18 cellular contexts compared by ENCODE assay signal in the genomic region with DNA sequence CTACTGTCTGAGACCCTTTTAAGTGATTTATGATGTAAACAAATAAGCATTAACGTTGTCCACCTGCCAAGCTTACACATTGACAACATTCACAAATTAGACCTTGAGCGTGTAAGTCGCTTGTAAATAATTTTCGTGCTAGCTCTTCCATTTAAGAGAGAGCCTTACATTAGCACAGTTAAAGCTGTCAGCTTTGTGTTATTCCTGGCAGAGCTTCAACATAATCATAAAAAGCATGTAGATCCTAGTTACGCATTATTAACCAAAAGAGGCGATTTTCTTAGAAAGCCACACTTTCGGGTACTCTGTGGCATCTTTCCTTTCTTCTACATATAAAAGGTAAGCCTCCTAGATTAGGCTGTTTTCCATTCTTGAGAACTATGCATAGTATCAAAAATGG.
A peak's percentile ranks its signal among the peaks of the same experiment; 100 is the strongest.
DNase-seq lines count a peak whose midpoint lies in the region; ATAC-seq lines count a peak whose summit lies in the region.
"Had no signal": no experiment of that assay in that cellular context is flagged by ENCODE, and none has a peak within 500 bp of the region (broad histone marks: within the 10 kb centered on the region; RNA-seq: fewer than 3 reads in every experiment).

No MANE protein-coding gene starts in this region.

- peak overlapping the region; percentile 69 for H3K4me3 ChIP-seq in endocrine pancreas (ENCODE audit: control insufficient read depth, insufficient read depth, low read length)
- H3K4me3 ChIP-seq: GM12878, GM23338 had no signal

- H3K27me3 ChIP-seq in endocrine pancreas (ENCODE audit: control insufficient read depth, insufficient read depth, low read length), result no peaks in the 10 kb centered on the region

- H3K27ac Mint-ChIP-seq in natural killer cell treated with Interleukin-12 subunit alpha and Interleukin-12 subunit beta and Interleukin-15 and Interleukin-18, amount 100 ng/mL, for 72 hours, result no peak overlapping the region
- H3K27ac Mint-ChIP-seq: CD4-positive, alpha-beta memory T cell; HFFc6 had no signal

- no peak overlapping the region for H3K4me3 Mint-ChIP-seq in natural killer cell treated with Interleukin-12 subunit alpha and Interleukin-12 subunit beta and Interleukin-15 and Interleukin-18, amount 100 ng/mL, for 72 hours
- H3K4me3 Mint-ChIP-seq: CD4-positive, alpha-beta memory T cell; GM23338; H9; HFFc6 had no signal

- no peak overlapping the region for H3K9ac ChIP-seq in endocrine pancreas (ENCODE audit: control insufficient read depth, insufficient read depth, low read length)

- no peaks in the 10 kb centered on the region for H3K4me1 Mint-ChIP-seq in natural killer cell treated with Interleukin-12 subunit alpha and Interleukin-12 subunit beta and Interleukin-15 and Interleukin-18, amount 100 ng/mL, for 72 hours (ENCODE audit: low read depth in 2 of 2)
- H3K4me1 Mint-ChIP-seq: CD4-positive, alpha-beta memory T cell; GM23338; H9 had no signal

- peak; percentile 35 for DNase-seq in NCI-H748 (lab: John Stamatoyannopoulos, UW; ENCODE audit: unreplicated experiment)
- no peak for DNase-seq in NCI-H748 treated with DMSO at 0.1 percent for 48 hours (lab: John Stamatoyannopoulos, UW)
- DNase-seq in NCI-H2081 treated with DMSO at 0.1 percent for 48 hours (lab: John Stamatoyannopoulos, UW), result peak; percentile 23
- DNase-seq in natural killer cell treated with Interleukin-12 subunit alpha and Interleukin-12 subunit beta and Interleukin-15 and Interleukin-18, amount 100 ng/mL, for 72 hours (ENCODE audit: low spot score), result no peak
- DNase-seq: C1 segment of cervical spinal cord; Calu3; CD4-positive, alpha-beta memory T cell; COR-L47; DMS53; EL; GDM1; H9; HFFc6 had no signal

- peaks cover 10 to 22% of the 10 kb centered on the region in 2 donors for H3K27me3 Mint-ChIP-seq in natural killer cell treated with Interleukin-12 subunit alpha and Interleukin-12 subunit beta and Interleukin-15 and Interleukin-18, amount 100 ng/mL, for 72 hours

- peaks cover 5% of the 10 kb centered on the region for H3K4me1 ChIP-seq in endocrine pancreas (ENCODE audit: control insufficient read depth, insufficient read depth, low read length)

- H3K36me3 ChIP-seq in endocrine pancreas (ENCODE audit: control insufficient read depth, insufficient read depth, low read length), result peaks cover 12% of the 10 kb centered on the region

- H3K36me3 Mint-ChIP-seq in natural killer cell treated with Interleukin-12 subunit alpha and Interleukin-12 subunit beta and Interleukin-15 and Interleukin-18, amount 100 ng/mL, for 72 hours, result no peaks in the 10 kb centered on the region
- H3K36me3 Mint-ChIP-seq: CD4-positive, alpha-beta memory T cell had no signal

- H3K9me3 Mint-ChIP-seq in natural killer cell treated with Interleukin-12 subunit alpha and Interleukin-12 subunit beta and Interleukin-15 and Interleukin-18, amount 100 ng/mL, for 72 hours, result no peaks in the 10 kb centered on the region
- H3K9me3 Mint-ChIP-seq: HFFc6 had no signal

- no peak for ATAC-seq in GM18511 (IDR thresholded peaks at IDR 0.05; ENCODE audit: unreplicated experiment)
- ATAC-seq in natural killer cell treated with Interleukin-12 subunit alpha and Interleukin-12 subunit beta and Interleukin-15 and Interleukin-18, amount 100 ng/mL, for 72 hours, result no peak
- ATAC-seq: GM12878, GM23338, HCT116 had no signal

- H3K9me3 ChIP-seq in endocrine pancreas (ENCODE audit: control insufficient read depth, low read length), result no peaks in the 10 kb centered on the region

Comparison
In these comparisons a context has a peak if more than half of its experiments do, and no peak if none do; other contexts are left out.
1. DNase-seq: peak in NCI-H748 (single experiment) and NCI-H2081 treated with DMSO at 0.1 percent for 48 hours (single experiment); none in NCI-H748 treated with DMSO at 0.1 percent for 48 hours (single experiment) and natural killer cell treated with Interleukin-12 subunit alpha and Interleukin-12 subunit beta and Interleukin-15 and Interleukin-18, amount 100 ng/mL, for 72 hours (single experiment).